ENCODE assay signal across 19 cellular contexts in genomic region chr22:27790396-27791216, GRCh38. TPM values are rescaled to one million over a fixed set of nuclear protein-coding genes. Genes with fewer than 3 reads are reported as not detected.
DNase-seq lines count a peak whose midpoint lies in the region; ATAC-seq and TF ChIP-seq lines count a peak whose summit lies in the region.
"Had no signal": no experiment of that assay in that cellular context is flagged by ENCODE, and none has a peak within 500 bp of the region (broad histone marks: within the 10 kb centered on the region; RNA-seq: fewer than 3 reads in every experiment).

No MANE protein-coding gene starts in this region.

- H3K9me3 Mint-ChIP-seq in brain (no peaks in the 10 kb centered on the region), CD14-positive monocyte (no peaks in the 10 kb centered on the region)
- H3K9me3 Mint-ChIP-seq: CD8-positive, alpha-beta T cell; mesothelial cell of epicardium had no signal

- peaks cover 8% of the 10 kb centered on the region for H3K27me3 Mint-ChIP-seq in brain
- H3K27me3 Mint-ChIP-seq in CD14-positive monocyte (ENCODE audit: low read depth in 3 of 3) = peaks cover 9 to 12% (median 11%) of the 10 kb centered on the region in 3 donors

- H3K9me3 ChIP-seq in BLaER1 treated with 17β-estradiol and CSF1 and Interleukin-3, amounts not matched to agents 10 nM and 100 nM (replicated peaks in 1 of 11) = no peaks in the 10 kb centered on the region
- H3K9me3 ChIP-seq in heart right ventricle (no peaks in the 10 kb centered on the region), neuron (ENCODE audit: low read length) (no peaks in the 10 kb centered on the region)
- H3K9me3 ChIP-seq: HAP-1, suprapubic skin had no signal

- H3K27ac Mint-ChIP-seq in brain (peak overlapping the region; percentile 85 to 98 (median 97)), CD14-positive monocyte (no peak overlapping the region)
- H3K27ac Mint-ChIP-seq: CD8-positive, alpha-beta T cell; mesothelial cell of epicardium had no signal

- H3K27me3 ChIP-seq in BLaER1 treated with 17β-estradiol and CSF1 and Interleukin-3, amounts not matched to agents 10 nM and 100 nM = no peaks in the 10 kb centered on the region
- no peaks in the 10 kb centered on the region for H3K27me3 ChIP-seq in heart right ventricle
- no peaks in the 10 kb centered on the region for H3K27me3 ChIP-seq in neuron (ENCODE audit: insufficient read depth, low read length)
- H3K27me3 ChIP-seq: suprapubic skin had no signal

- H3K36me3 ChIP-seq in BLaER1 treated with 17β-estradiol and CSF1 and Interleukin-3, amounts not matched to agents 10 nM and 100 nM = no peaks in the 10 kb centered on the region
- peaks cover 0 to 4% (median 0%) of the 10 kb centered on the region in 9 donors for H3K36me3 ChIP-seq in heart right ventricle
- H3K36me3 ChIP-seq in neuron (ENCODE audit: insufficient read depth, low read length) = peaks cover 64% of the 10 kb centered on the region
- H3K36me3 ChIP-seq: suprapubic skin had no signal

- H3K4me1 Mint-ChIP-seq in brain (peaks cover 97% of the 10 kb centered on the region), CD14-positive monocyte (peaks cover 4% of the 10 kb centered on the region)

- WGBS in heart right ventricle, 2 donors = 60 to 61% methylated on average over 25 of the region's 25 CpGs

- H3K9ac ChIP-seq in BLaER1 treated with 17β-estradiol and CSF1 and Interleukin-3, amounts not matched to agents 10 nM and 100 nM = peak overlapping the region in 1 of 11 experiments; percentile 22; a peak in 2 of 22 replicates

- H3K27ac ChIP-seq in BLaER1 treated with 17β-estradiol and CSF1 and Interleukin-3, amounts not matched to agents 10 nM and 100 nM = peak overlapping the region in 1 of 11 experiments; percentile 43; a peak in 1 of 22 replicates
- H3K27ac ChIP-seq in heart right ventricle = peak overlapping the region in 7 of 10 donors; percentile 12 to 59 (median 45)
- H3K27ac ChIP-seq: SK-N-MC, suprapubic skin had no signal

- no peak overlapping the region for H2AFZ ChIP-seq in neuron (ENCODE audit: low read depth, low read length)

- H3K36me3 Mint-ChIP-seq in brain (peaks cover 11% of the 10 kb centered on the region), CD14-positive monocyte (no peaks in the 10 kb centered on the region)
- H3K36me3 Mint-ChIP-seq: CD8-positive, alpha-beta T cell had no signal

- intact Hi-C loops in heart right ventricle (cut with DNase I) (loop anchor here in 2 of 10 donors (10.0 kb wide), 2 partner anchors 66 to 126 kb away; no protein-coding TSS in a partner anchor), CD14-positive monocyte (cut with micrococcal nuclease) (no loop called here)

- TF ChIP-seq CTCF in brain (conservative IDR thresholded peaks at IDR 0.05) (no peak), heart right ventricle (IDR thresholded peaks at IDR 0.05) (no peak), CD14-positive monocyte (IDR thresholded peaks at IDR 0.05) (no peak)

- DNase-seq in heart right ventricle (no peak), NOMO-1 (lab: John Stamatoyannopoulos, UW; ENCODE audit: unreplicated experiment in 2 of 2) (no peak), CD14-positive monocyte (ENCODE audit: low spot score) (no peak), AG08395 (ENCODE audit: low spot score) (no peak)
- DNase-seq: activated CD4-positive, alpha-beta T cell treated with anti-CD3 and anti-CD28 coated beads, Interleukin-2, amount 50 U/mL, for 48 hours; activated T-cell treated with anti-CD3 and anti-CD28 coated beads, Interleukin-2, amount 50 U/mL, for 48 hours; amniotic stem cell; CD8-positive, alpha-beta T cell; islet precursor cell; NCI-H1048; posterior cingulate gyrus had no signal

- H3K4me3 ChIP-seq in BLaER1 treated with 17β-estradiol and CSF1 and Interleukin-3, amounts not matched to agents 10 nM and 100 nM = no peak overlapping the region
- H3K4me3 ChIP-seq in heart right ventricle (peak overlapping the region in 5 of 10 donors; percentile 11 to 27 (median 16)), neuron (ENCODE audit: low read length) (peak overlapping the region; percentile 44)
- H3K4me3 ChIP-seq: HAP-1, SK-N-MC, suprapubic skin had no signal

- H4K20me1 ChIP-seq in BLaER1 treated with 17β-estradiol and CSF1 and Interleukin-3, amounts not matched to agents 10 nM and 100 nM = no peaks in the 10 kb centered on the region; a peak in 1 of 22 replicates

- ATAC-seq in heart right ventricle = peak in 6 of 8 donors; percentile 16 to 76 (median 68)
- no peak for ATAC-seq in GM21576 (IDR thresholded peaks at IDR 0.05; ENCODE audit: unreplicated experiment)
- ATAC-seq: CD8-positive, alpha-beta T cell had no signal

- H3K4me2 ChIP-seq in BLaER1 treated with 17β-estradiol and CSF1 and Interleukin-3, amounts not matched to agents 10 nM and 100 nM = peak overlapping the region; percentile 23 to 67 (median 56); a peak in 20 of 22 replicates

- H3K4me3 Mint-ChIP-seq in brain = peak overlapping the region; percentile 82 to 90 (median 87)
- no peak overlapping the region for H3K4me3 Mint-ChIP-seq in CD14-positive monocyte
- H3K4me3 Mint-ChIP-seq: CD8-positive, alpha-beta T cell; mesothelial cell of epicardium had no signal

- peaks cover 4 to 32% (median 20%) of the 10 kb centered on the region in 10 experiments; a peak in 19 of 20 replicates for H3K4me1 ChIP-seq in BLaER1 treated with 17β-estradiol and CSF1 and Interleukin-3, amounts not matched to agents 10 nM and 100 nM
- peaks cover 0 to 31% (median 7%) of the 10 kb centered on the region in 9 donors for H3K4me1 ChIP-seq in heart right ventricle
- H3K4me1 ChIP-seq in neuron (ENCODE audit: insufficient read depth, low read length) = peaks cover 95% of the 10 kb centered on the region

RNA-seq across cellular contexts. Expression of gene MN1, which starts 10.9 kb away (rescaled TPM):
- polyA plus RNA-seq in brain (ENCODE audit: insufficient read depth, low read depth, low replicate concordance) (1.7 TPM), heart right ventricle (1 to 10 TPM; 2.3 to 3.4 TPM), CD14-positive monocyte (under 1 TPM; 0.06 to 0.38 TPM)
- total RNA-seq in heart right ventricle = 1 to 10 TPM; 3.6 to 8.3 (median 6.1) TPM

Comparison
In these comparisons a context has a peak if more than half of its experiments do, and no peak if none do; other contexts are left out.
1. H3K27ac Mint-ChIP-seq: peak in brain (5 of 5); none in CD14-positive monocyte (0 of 7).
2. H3K4me3 Mint-ChIP-seq: peak in brain (5 of 5); none in CD14-positive monocyte (0 of 2).